Comparison of ENCODE assay signal across 8 cellular contexts in the genomic region with DNA sequence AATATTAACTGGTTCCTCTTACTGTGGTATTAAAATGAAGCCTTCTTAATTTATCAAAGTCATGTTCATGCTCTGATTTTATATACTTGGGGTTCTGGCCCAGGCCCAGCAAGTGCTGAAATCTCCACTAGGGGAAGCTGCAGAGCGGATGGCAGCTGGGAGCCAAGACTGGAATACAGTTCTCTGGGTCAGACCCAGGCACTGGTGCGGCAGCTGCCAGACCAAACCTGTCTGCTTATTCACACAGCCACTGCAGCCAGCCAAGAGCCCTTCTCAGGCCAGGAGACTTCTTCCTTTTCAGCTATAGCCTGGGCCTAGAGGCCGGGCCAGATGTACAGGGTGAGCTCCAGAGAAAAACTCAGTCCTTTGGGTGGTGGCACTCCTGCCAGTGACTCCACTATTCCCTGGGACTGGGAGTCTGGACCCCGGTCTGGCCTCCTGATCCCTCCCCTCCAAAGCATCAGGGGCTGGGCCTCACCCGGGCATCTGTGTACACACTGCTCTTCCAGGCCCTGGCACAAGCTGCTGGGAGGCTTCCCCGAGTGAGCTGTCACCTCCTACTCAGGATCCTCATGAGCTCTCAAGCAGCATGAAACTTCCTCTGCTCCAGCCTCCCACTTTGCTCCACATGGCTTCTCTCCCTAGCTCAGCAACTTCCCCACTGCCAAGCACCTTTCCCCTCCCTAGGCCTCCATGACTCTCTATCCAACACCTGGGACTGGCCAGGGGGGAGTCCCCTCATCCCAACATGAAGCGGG. TPM values are rescaled to one million over a fixed set of nuclear protein-coding genes. Genes with fewer than 3 reads are reported as not detected.
DNase-seq lines count a peak whose midpoint lies in the region; ATAC-seq, FAIRE-seq and TF ChIP-seq lines count a peak whose summit lies in the region.

No MANE protein-coding gene starts in this region.

- no peak for TF ChIP-seq POLR2A in H1 (IDR thresholded peaks at IDR 0.05; ENCODE audit: control extremely low read depth in 1 of 2, low read depth in 2 of 2, low read length in 2 of 2)

- H2BK120ac ChIP-seq in H1 (replicated peaks; ENCODE audit: low read depth, low read length): no peak overlapping the region

- TF ChIP-seq EP300 in H1 (IDR thresholded peaks at IDR 0.05; ENCODE audit: borderline replicate concordance in 1 of 2, low read depth in 2 of 2, low read length in 2 of 2): no peak

- no peaks in the 10 kb centered on the region for H3K79me2 ChIP-seq in H1 (ENCODE audit: control insufficient read depth in 1 of 2, insufficient read depth in 2 of 2, low read length in 2 of 2)

- ATAC-seq in stimulated activated naive CD8-positive, alpha-beta T cell treated with anti-CD3 and anti-CD28 coated beads, Interleukin-15, Interleukin-2, amounts not matched to agents 100 U/mL and 50 U/mL, for 24 hours: no peak
- no peak for ATAC-seq in GM21381 (IDR thresholded peaks at IDR 0.05; ENCODE audit: unreplicated experiment)

- H4K20me1 ChIP-seq in H1 (replicated peaks in 1 of 2; ENCODE audit: control insufficient read depth in 1 of 2, insufficient read depth in 2 of 2, low read length in 2 of 2): peaks cover 13 to 16% of the 10 kb centered on the region in 2 experiments

- no peak overlapping the region for H3K4me3 ChIP-seq in AG10803 (ENCODE audit: low read length)
- no peak overlapping the region for H3K4me3 ChIP-seq in H1 (ENCODE audit: extremely low read depth in 1 of 4, insufficient read depth in 2 of 4, low read depth in 3 of 4, low read length in 4 of 4)
- peak overlapping the region in 1 of 2 donors; percentile 5 for H3K4me3 ChIP-seq in muscle layer of duodenum (ENCODE audit: low read depth in 1 of 2, low read length in 2 of 2)

- no peak overlapping the region for H3K56ac ChIP-seq in H1 (replicated peaks; ENCODE audit: insufficient read length, low read depth, low read length)

- peak; percentile 71 for TF ChIP-seq CTCF in AG10803 (conservative IDR thresholded peaks at IDR 0.05; ENCODE audit: low read length)
- TF ChIP-seq CTCF in H1 (IDR thresholded peaks at IDR 0.05; ENCODE audit: control extremely low read depth in 1 of 3, insufficient read depth in 1 of 3, low read depth in 1 of 3, low read length in 3 of 3): peak; percentile 57 to 65 (median 62)

- CTCF ChIA-PET in H1 (lab: Charles Lee; ENCODE audit: partially characterized antibody): interaction anchor here (0.8 to 28.6 kb wide), 17 partner anchors 1 to 171 kb away, joined by 3 to 683 read pairs (median 5); partner anchors contain the start of genes ATP6V0D1 and HSD11B2

- H4K5ac ChIP-seq in H1 (ENCODE audit: insufficient read length, low read depth, low read length): no peak overlapping the region

- H3K14ac ChIP-seq in H1 (ENCODE audit: insufficient read length): no peak overlapping the region

- H3K4me1 ChIP-seq in H1 (replicated peaks in 1 of 4; ENCODE audit: control insufficient read depth in 3 of 4, insufficient read depth in 4 of 4, low read length in 3 of 4) (no peaks in the 10 kb centered on the region; a peak in 1 of 7 replicates), muscle layer of duodenum (ENCODE audit: control insufficient read depth in 1 of 2, insufficient read depth in 2 of 2, low read length in 2 of 2) (peaks cover 52 to 54% of the 10 kb centered on the region in 2 donors)

- FAIRE-seq in H1 (lab: Jason Lieb, UNC): no peak

- H4K91ac ChIP-seq in H1 (replicated peaks; ENCODE audit: insufficient read length, low read length): no peak overlapping the region

- WGBS in H1 (ENCODE audit: extremely low coverage in 1 of 2, insufficient coverage in 1 of 2, insufficient read length in 1 of 2, insufficient replicate concordance in 2 of 2, low coverage in 1 of 2, low lambda C conversion rate in 2 of 2, missing lambda C conversion rate in 1 of 2), 2 experiments: 88% methylated on average over 7 of the region's 7 CpGs; no CpG with 5 or more reads in 1 of the 2 experiments

- H3K4me2 ChIP-seq in H1 (ENCODE audit: insufficient read depth in 1 of 2, low read depth in 2 of 2, low read length in 2 of 2): no peak overlapping the region

- H2BK20ac ChIP-seq in H1 (ENCODE audit: low read length): no peak overlapping the region

- no peak overlapping the region for H2BK5ac ChIP-seq in H1 (ENCODE audit: low read depth, low read length)

- POLR2A ChIA-PET in H1 (lab: Charles Lee; ENCODE audit: partially characterized antibody): interaction anchor here (1.0 to 1.4 kb wide), 5 partner anchors 9 to 25 kb away, joined by 3 read pairs; partner anchors contain the start of gene ATP6V0D1

- H2BK12ac ChIP-seq in H1 (ENCODE audit: low read depth, low read length): no peak overlapping the region

- H3K9me3 ChIP-seq in H1 (ENCODE audit: insufficient read depth in 2 of 2, low read depth in 1 of 2, low read length in 1 of 2): no peaks in the 10 kb centered on the region
- H3K9me3 ChIP-seq in muscle layer of duodenum (ENCODE audit: control insufficient read depth in 1 of 2, low read length in 2 of 2): no peaks in the 10 kb centered on the region

- no peak overlapping the region for H3K4ac ChIP-seq in H1 (replicated peaks; ENCODE audit: insufficient read length, low read depth, low read length)

- H2BK15ac ChIP-seq in H1 (ENCODE audit: low read length): no peak overlapping the region

- H3K36me3 ChIP-seq in H1 (ENCODE audit: control insufficient read depth in 2 of 4, insufficient read depth in 4 of 4, low read length in 3 of 4): peaks cover 0 to 3% (median 0%) of the 10 kb centered on the region in 4 experiments; a peak in 1 of 8 replicates
- peaks cover 11 to 27% of the 10 kb centered on the region in 2 donors for H3K36me3 ChIP-seq in muscle layer of duodenum (ENCODE audit: control insufficient read depth in 1 of 2, insufficient read depth in 2 of 2, low read length in 2 of 2)

- H3K79me1 ChIP-seq in H1 (ENCODE audit: low read depth, low read length): peaks cover 4% of the 10 kb centered on the region

- H3K27ac ChIP-seq in H1 (ENCODE audit: low read depth, low read length) (peak overlapping the region; percentile 22; the same call in 1 of the 2 replicates), muscle layer of duodenum (ENCODE audit: low read length) (peak overlapping the region; percentile 88)

- DNase-seq in AG10803 (ENCODE audit: low read depth) (peak; percentile 78), MV-4-11 (lab: John Stamatoyannopoulos, UW) (peak; percentile 6), H1 (ENCODE audit: low read depth in 1 of 2, low spot score in 2 of 2) (no peak), NCI-H526 (lab: John Stamatoyannopoulos, UW) (no peak), NCI-H774 (lab: John Stamatoyannopoulos, UW) (no peak)
- no peak for DNase-seq in stimulated activated naive CD8-positive, alpha-beta T cell treated with anti-CD3 and anti-CD28 coated beads, Interleukin-15, Interleukin-2, amounts not matched to agents 100 U/mL and 50 U/mL, for 24 hours

- no peak overlapping the region for H3K9ac ChIP-seq in H1 (replicated peaks in 1 of 4; ENCODE audit: extremely low read depth in 1 of 4, low read depth in 3 of 4, low read length in 3 of 4)

- no peak overlapping the region for H2AK5ac ChIP-seq in H1 (ENCODE audit: low read depth, low read length)

- H3K23ac ChIP-seq in H1 (ENCODE audit: insufficient read length): no peak overlapping the region

- H3K18ac ChIP-seq in H1 (ENCODE audit: extremely low read depth, low read length): no peak overlapping the region

- no peak overlapping the region for H4K8ac ChIP-seq in H1 (ENCODE audit: extremely low read depth, insufficient read depth, low read length)

- TF ChIP-seq RAD21 in H1 (IDR thresholded peaks at IDR 0.05 in 1 of 2, conservative IDR thresholded peaks at IDR 0.05 in 1 of 2; ENCODE audit: low read depth in 2 of 2, low read length in 2 of 2): peak in 1 of 2 experiments; percentile 46; a peak in 2 of 4 replicates

- no peaks in the 10 kb centered on the region for H3K23me2 ChIP-seq in H1 (ENCODE audit: low read depth, low read length)

- H2AFZ ChIP-seq in H1 (ENCODE audit: low read length): no peak overlapping the region

- H3K27me3 ChIP-seq in H1 (replicated peaks in 1 of 4; ENCODE audit: control insufficient read depth in 3 of 4, extremely low read depth in 1 of 4, insufficient read depth in 3 of 4, low read length in 3 of 4): no peaks in the 10 kb centered on the region
- no peaks in the 10 kb centered on the region for H3K27me3 ChIP-seq in muscle layer of duodenum (ENCODE audit: low read depth, low read length)

RNA-seq across cellular contexts. Expression of gene ATP6V0D1, which starts 24.4 kb away (rescaled TPM):
- total RNA-seq in H1 (2021; fragmentation: NEBNext Ultra II Directional; extraction: Animal tissue kit (Norgen Biotek cat#: 25700)): 47.3 and 54.1 TPM in 2 replicates
- polyA plus RNA-seq in H1 (2011; rRNA removed): 129 and 134 TPM in 2 replicates
- 97.9 TPM for polyA plus RNA-seq in H1 (2011; cell fraction: cytosol; rRNA removed)
- 86.5 TPM for polyA plus RNA-seq in H1 (2011; cell fraction: nucleus; rRNA removed)
- 59.5 to 74.0 TPM (median 72.1 TPM) in 4 replicates for polyA plus RNA-seq in H1 (2012, experiment 1 of 2)
- polyA plus RNA-seq in H1 (2012, experiment 2 of 2): 94.8 TPM
- 31.6 TPM for polyA plus RNA-seq in H1 (2013, experiment 1 of 2)
- 32.0 TPM for polyA plus RNA-seq in H1 (2013, experiment 2 of 2)
- polyA minus RNA-seq in H1 (2011; rRNA and poly(A)+ RNA removed): 122 and 161 TPM in 2 replicates
- polyA minus RNA-seq in H1 (2011; cell fraction: cytosol; rRNA and poly(A)+ RNA removed): 41.3 TPM
- 29.7 TPM for polyA minus RNA-seq in H1 (2011; cell fraction: nucleus; rRNA and poly(A)+ RNA removed)

RNA-seq across cellular contexts. Expression of gene HSD11B2, which starts 25.6 kb away (rescaled TPM):
- 25.9 and 28.7 TPM in 2 replicates for total RNA-seq in H1 (2021; fragmentation: NEBNext Ultra II Directional; extraction: Animal tissue kit (Norgen Biotek cat#: 25700))
- polyA plus RNA-seq in H1 (2011; rRNA removed): 32.9 and 41.9 TPM in 2 replicates
- polyA plus RNA-seq in H1 (2011; cell fraction: cytosol; rRNA removed): 27.5 TPM
- 43.8 TPM for polyA plus RNA-seq in H1 (2011; cell fraction: nucleus; rRNA removed)
- 33.8 to 46.5 TPM (median 42.5 TPM) in 4 replicates for polyA plus RNA-seq in H1 (2012, experiment 1 of 2)
- polyA plus RNA-seq in H1 (2012, experiment 2 of 2): 32.9 TPM
- 52.3 TPM for polyA plus RNA-seq in H1 (2013, experiment 1 of 2)
- polyA plus RNA-seq in H1 (2013, experiment 2 of 2): 54.7 TPM
- 13.5 and 16.7 TPM in 2 replicates for polyA minus RNA-seq in H1 (2011; rRNA and poly(A)+ RNA removed)
- polyA minus RNA-seq in H1 (2011; cell fraction: cytosol; rRNA and poly(A)+ RNA removed): 22.1 TPM
- 16.5 TPM for polyA minus RNA-seq in H1 (2011; cell fraction: nucleus; rRNA and poly(A)+ RNA removed)

RNA-seq across cellular contexts. Expression of gene AGRP, which starts 26.8 kb away (rescaled TPM):
- total RNA-seq in H1 (2021; fragmentation: NEBNext Ultra II Directional; extraction: Animal tissue kit (Norgen Biotek cat#: 25700)): not detected in 2 replicates
- polyA plus RNA-seq in H1 (2011; rRNA removed): not detected in 2 replicates
- not detected for polyA plus RNA-seq in H1 (2011; cell fraction: cytosol; rRNA removed)
- not detected for polyA plus RNA-seq in H1 (2011; cell fraction: nucleus; rRNA removed)
- polyA plus RNA-seq in H1 (2012, experiment 1 of 2): not detected in 4 replicates
- not detected for polyA plus RNA-seq in H1 (2012, experiment 2 of 2)
- polyA plus RNA-seq in H1 (2013, experiment 1 of 2): not detected
- not detected for polyA plus RNA-seq in H1 (2013, experiment 2 of 2)
- polyA minus RNA-seq in H1 (2011; rRNA and poly(A)+ RNA removed): not detected in 2 replicates
- not detected for polyA minus RNA-seq in H1 (2011; cell fraction: cytosol; rRNA and poly(A)+ RNA removed)
- polyA minus RNA-seq in H1 (2011; cell fraction: nucleus; rRNA and poly(A)+ RNA removed): not detected

RNA-seq across cellular contexts. Expression of gene ZDHHC1, which starts 40.3 kb away (rescaled TPM):
- total RNA-seq in H1 (2021; fragmentation: NEBNext Ultra II Directional; extraction: Animal tissue kit (Norgen Biotek cat#: 25700)): 3.1 and 3.5 TPM in 2 replicates
- 4.9 and 7.5 TPM in 2 replicates for polyA plus RNA-seq in H1 (2011; rRNA removed)
- polyA plus RNA-seq in H1 (2011; cell fraction: cytosol; rRNA removed): 4.4 TPM
- polyA plus RNA-seq in H1 (2011; cell fraction: nucleus; rRNA removed): 11.3 TPM
- polyA plus RNA-seq in H1 (2012, experiment 1 of 2): 2.6 to 5.3 TPM (median 3.4 TPM) in 4 replicates
- 2.2 TPM for polyA plus RNA-seq in H1 (2012, experiment 2 of 2)
- 3.5 TPM for polyA plus RNA-seq in H1 (2013, experiment 1 of 2)
- polyA plus RNA-seq in H1 (2013, experiment 2 of 2): 3.4 TPM
- 4.4 and 5.2 TPM in 2 replicates for polyA minus RNA-seq in H1 (2011; rRNA and poly(A)+ RNA removed)
- 2.8 TPM for polyA minus RNA-seq in H1 (2011; cell fraction: cytosol; rRNA and poly(A)+ RNA removed)
- 10.0 TPM for polyA minus RNA-seq in H1 (2011; cell fraction: nucleus; rRNA and poly(A)+ RNA removed)

Comparison
In these comparisons a context has a peak if more than half of its experiments do, and no peak if none do; other contexts are left out.
1. DNase-seq: peak in AG10803 (single experiment) and MV-4-11 (single experiment); none in H1 (0 of 2), NCI-H526 (0 of 2), NCI-H774 (single experiment) and stimulated activated naive CD8-positive, alpha-beta T cell treated with anti-CD3 and anti-CD28 coated beads, Interleukin-15, Interleukin-2, amounts not matched to agents 100 U/mL and 50 U/mL, for 24 hours (single experiment).